In genomic region chr5:79689541-79690466, GRCh38 we compare ENCODE assay signal across 11 cellular contexts. TPM values are rescaled to one million over a fixed set of nuclear protein-coding genes. Genes with fewer than 3 reads are reported as not detected.
DNase-seq lines count a peak whose midpoint lies in the region; ATAC-seq and TF ChIP-seq lines count a peak whose summit lies in the region.
"Had no signal": no experiment of that assay in that cellular context is flagged by ENCODE, and none has a peak within 500 bp of the region (broad histone marks: within the 10 kb centered on the region; RNA-seq: fewer than 3 reads in every experiment).

Gene CMYA5 (plus strand): TSS chr5:79689836. CDS start chr5:79689908, 72 bp downstream.

- H3K36me3 ChIP-seq in heart right ventricle: peaks cover 0 to 33% (median 5%) of the 10 kb centered on the region in 9 donors

- TF ChIP-seq CTCF in astrocyte of the cerebellum (IDR thresholded peaks at IDR 0.05; ENCODE audit: low read depth, low read length, missing control alignments) (no peak), heart right ventricle (IDR thresholded peaks at IDR 0.05) (no peak), osteocyte (IDR thresholded peaks at IDR 0.05) (no peak)

- no peaks in the 10 kb centered on the region for H3K9me3 Mint-ChIP-seq in osteocyte (ENCODE audit: unreplicated experiment)
- H3K9me3 Mint-ChIP-seq: activated naive CD4-positive, alpha-beta T cell treated with anti-CD3 and anti-CD28 coated beads, Interleukin-2, amount 50 U/mL, for 24 hours had no signal

- 11 to 18% methylated on average over 73 to 74 of the region's 74 CpGs for WGBS in heart right ventricle, 2 donors

- H3K4me3 Mint-ChIP-seq in osteocyte (ENCODE audit: unreplicated experiment): peak within 1 kb of the TSS; percentile 35
- H3K4me3 Mint-ChIP-seq: activated naive CD4-positive, alpha-beta T cell treated with anti-CD3 and anti-CD28 coated beads, Interleukin-2, amount 50 U/mL, for 24 hours had no signal

- DNase-seq in Ammon's horn (ENCODE audit: low spot score) (peak; percentile 14), astrocyte of the cerebellum (ENCODE audit: low read depth) (no peak), heart right ventricle (peak; percentile 63 to 67), osteocyte (ENCODE audit: extremely low spot score, unreplicated experiment) (no peak), cortex of kidney (lab: John Stamatoyannopoulos, UW) (no peak), NCI-H2029 treated with DMSO at 0.1 percent for 48 hours (lab: John Stamatoyannopoulos, UW) (no peak)
- DNase-seq: stimulated activated CD4-positive, alpha-beta T cell treated with anti-CD3 and anti-CD28 coated beads, Interleukin-2, amount 100 ng/mL, for 24 hours had no signal

- H3K36me3 Mint-ChIP-seq in osteocyte (ENCODE audit: unreplicated experiment): peaks cover 29% of the 10 kb centered on the region

- no peaks in the 10 kb centered on the region for H3K9me3 ChIP-seq in heart right ventricle

- no peak within 1 kb of the TSS for H3K27ac Mint-ChIP-seq in osteocyte (ENCODE audit: unreplicated experiment)

- peaks cover 4% of the 10 kb centered on the region for H3K4me1 Mint-ChIP-seq in osteocyte (ENCODE audit: unreplicated experiment)

- in situ Hi-C loops in astrocyte of the cerebellum (cut with HindIII; ENCODE audit: low sequenced_read_pairs): no loop called here

- ATAC-seq in heart right ventricle (peak; percentile 69 to 89 (median 76)), GM19023 (IDR thresholded peaks at IDR 0.05; ENCODE audit: unreplicated experiment) (no peak), GM18517 (IDR thresholded peaks at IDR 0.05; ENCODE audit: unreplicated experiment) (no peak)
- ATAC-seq: HCT116 had no signal

- H3K27ac ChIP-seq in heart right ventricle: peak within 1 kb of the TSS; percentile 83 to 99 (median 90)

- intact Hi-C loops in heart right ventricle (cut with DNase I): loop anchor here in 5 of 10 donors (5.0 to 10.0 kb wide), 4 partner anchors 37 to 167 kb away; no protein-coding TSS in a partner anchor

- H3K27me3 Mint-ChIP-seq in osteocyte (ENCODE audit: unreplicated experiment): no peaks in the 10 kb centered on the region
- H3K27me3 Mint-ChIP-seq: activated naive CD4-positive, alpha-beta T cell treated with anti-CD3 and anti-CD28 coated beads, Interleukin-2, amount 50 U/mL, for 24 hours had no signal

- peak within 1 kb of the TSS; percentile 28 for H3K4me3 ChIP-seq in astrocyte of the cerebellum (ENCODE audit: low read depth, low read length)
- peak within 1 kb of the TSS; percentile 46 to 68 (median 60) for H3K4me3 ChIP-seq in heart right ventricle

- no peaks in the 10 kb centered on the region for H3K27me3 ChIP-seq in heart right ventricle

- peaks cover 0 to 15% (median 2%) of the 10 kb centered on the region in 9 donors for H3K4me1 ChIP-seq in heart right ventricle

RNA-seq across cellular contexts. Expression of gene CMYA5, which starts in this region (rescaled TPM):
- total RNA-seq in heart right ventricle (1,000 to 10,000 TPM in 5 of 10 donors, 100 to 1,000 TPM in 5; 771 to 1,721 (median 1,115) TPM), osteocyte (0.16 and 0.39 TPM in 2 replicates)
- polyA plus RNA-seq in heart right ventricle: 100 to 1,000 TPM; 202 to 388 TPM

Comparison
In these comparisons a context has a peak if more than half of its experiments do, and no peak if none do; other contexts are left out.
1. RNA of gene CMYA5 (total RNA-seq): 771 to 1,721 TPM in heart right ventricle; 0.16 to 0.39 TPM in osteocyte; every median in the first group is over 100 times any median in the second.
2. DNase-seq: peak in Ammon's horn (single experiment) and heart right ventricle (2 of 2); none in astrocyte of the cerebellum (single experiment), osteocyte (single experiment), cortex of kidney (single experiment) and NCI-H2029 treated with DMSO at 0.1 percent for 48 hours (single experiment).
3. ATAC-seq: peak in heart right ventricle (8 of 8); none in GM19023 (single experiment) and GM18517 (single experiment).